15 cellular contexts compared by ENCODE assay signal in genomic region chr1:40795811-40796586, GRCh38. TPM values are rescaled to one million over a fixed set of nuclear protein-coding genes. Genes with fewer than 3 reads are reported as not detected.
DNase-seq lines count a peak whose midpoint lies in the region; ATAC-seq and TF ChIP-seq lines count a peak whose summit lies in the region.
"Had no signal": no experiment of that assay in that cellular context is flagged by ENCODE, and none has a peak within 500 bp of the region (broad histone marks: within the 10 kb centered on the region; RNA-seq: fewer than 3 reads in every experiment).

No MANE protein-coding gene starts in this region.

- H3K27me3 Mint-ChIP-seq in activated naive CD8-positive, alpha-beta T cell, result no peaks in the 10 kb centered on the region

- peaks cover 51% of the 10 kb centered on the region for H3K4me1 Mint-ChIP-seq in activated naive CD8-positive, alpha-beta T cell (ENCODE audit: low read depth)

- H3K36me3 ChIP-seq in DND-41 (ENCODE audit: insufficient read depth, low read length) (no peaks in the 10 kb centered on the region), psoas muscle (ENCODE audit: insufficient read depth in 1 of 2, low read depth in 1 of 2) (no peaks in the 10 kb centered on the region)
- H3K36me3 ChIP-seq: thyroid gland had no signal

- 32 to 40% (median 32%) methylated on average over 13 of the region's 13 CpGs for WGBS in psoas muscle, 3 donors

- H3K27ac ChIP-seq in DND-41 (ENCODE audit: low read length), result no peak overlapping the region
- peak overlapping the region; percentile 78 for H3K27ac ChIP-seq in psoas muscle
- H3K27ac ChIP-seq: thyroid gland had no signal

- intact Hi-C loops in psoas muscle (cut with DNase I), result no loop called here

- ATAC-seq in DND-41 (ENCODE audit: insufficient read depth, low read depth), result peak; percentile 47; the same call in 2 of the 3 replicates
- peak; percentile 39 for ATAC-seq in GM19395 (IDR thresholded peaks at IDR 0.05; ENCODE audit: unreplicated experiment)
- ATAC-seq in psoas muscle, result peak; percentile 36 to 75 (median 70)

- no peaks in the 10 kb centered on the region for H3K79me2 ChIP-seq in DND-41 (ENCODE audit: insufficient read depth, low read length)

- no peak overlapping the region for H3K4me2 ChIP-seq in DND-41 (ENCODE audit: insufficient read depth, low read length)

- no peak for TF ChIP-seq CTCF in DND-41 (IDR thresholded peaks at IDR 0.05; ENCODE audit: borderline replicate concordance, extremely low read depth, low read length, poor library complexity, severe bottlenecking)
- TF ChIP-seq CTCF in psoas muscle (IDR thresholded peaks at IDR 0.05), result no peak

- peak overlapping the region; percentile 78 for H3K4me3 Mint-ChIP-seq in activated naive CD8-positive, alpha-beta T cell

- no peak overlapping the region for H2AFZ ChIP-seq in DND-41 (ENCODE audit: low read depth, low read length)

- no peaks in the 10 kb centered on the region for H4K20me1 ChIP-seq in DND-41 (ENCODE audit: insufficient read depth, low read length)

- H3K4me1 ChIP-seq in DND-41 (ENCODE audit: insufficient read depth, low read length), result peaks cover 4% of the 10 kb centered on the region
- peaks cover 58% of the 10 kb centered on the region for H3K4me1 ChIP-seq in psoas muscle

- DNase-seq in DND-41 (peak; percentile 17), psoas muscle (peak in 1 of 2 donors; percentile 56), Ammon's horn (ENCODE audit: low spot score) (no peak), NCI-H748 (lab: John Stamatoyannopoulos, UW; ENCODE audit: unreplicated experiment) (no peak), retina (no peak)
- DNase-seq in stimulated activated CD4-positive, alpha-beta T cell treated with anti-CD3 and anti-CD28 coated beads, Interleukin-2, amount 100 ng/mL, for 24 hours, result no peak
- DNase-seq: COR-L47, KG1, kidney, NCI-H1694, NCI-H69, SHP77 treated with DMSO at 0.1 percent for 48 hours, thyroid gland had no signal

- no peaks in the 10 kb centered on the region for H3K9me3 Mint-ChIP-seq in activated naive CD8-positive, alpha-beta T cell (ENCODE audit: low read depth)

- H3K4me3 ChIP-seq in DND-41 (ENCODE audit: low read depth in 1 of 2, low read length in 2 of 2) (no peak overlapping the region), psoas muscle (no peak overlapping the region)
- H3K4me3 ChIP-seq: thyroid gland had no signal

- H3K27ac Mint-ChIP-seq in activated naive CD8-positive, alpha-beta T cell, result peak overlapping the region; percentile 90

- H3K9me3 ChIP-seq in DND-41 (ENCODE audit: insufficient read depth, low read length, severe bottlenecking) (no peaks in the 10 kb centered on the region), psoas muscle (no peaks in the 10 kb centered on the region)
- H3K9me3 ChIP-seq: thyroid gland had no signal

- no peaks in the 10 kb centered on the region for H3K36me3 Mint-ChIP-seq in activated naive CD8-positive, alpha-beta T cell

- H3K9ac ChIP-seq in DND-41 (ENCODE audit: low read depth, low read length), result no peak overlapping the region

- no peaks in the 10 kb centered on the region for H3K27me3 ChIP-seq in DND-41 (ENCODE audit: insufficient read depth, low read length, poor library complexity)
- no peaks in the 10 kb centered on the region for H3K27me3 ChIP-seq in psoas muscle (ENCODE audit: insufficient read depth in 3 of 3, low read length in 2 of 3)
- H3K27me3 ChIP-seq: thyroid gland had no signal

RNA-seq across cellular contexts. Expression of gene KCNQ4, which starts 12.4 kb away (rescaled TPM):
- total RNA-seq in psoas muscle, result 1 to 10 TPM; 4.6 to 9.1 (median 6.3) TPM
- 1 to 10 TPM; 1.9 to 2.7 (median 2.1) TPM for polyA plus RNA-seq in psoas muscle
